In the genomic region with DNA sequence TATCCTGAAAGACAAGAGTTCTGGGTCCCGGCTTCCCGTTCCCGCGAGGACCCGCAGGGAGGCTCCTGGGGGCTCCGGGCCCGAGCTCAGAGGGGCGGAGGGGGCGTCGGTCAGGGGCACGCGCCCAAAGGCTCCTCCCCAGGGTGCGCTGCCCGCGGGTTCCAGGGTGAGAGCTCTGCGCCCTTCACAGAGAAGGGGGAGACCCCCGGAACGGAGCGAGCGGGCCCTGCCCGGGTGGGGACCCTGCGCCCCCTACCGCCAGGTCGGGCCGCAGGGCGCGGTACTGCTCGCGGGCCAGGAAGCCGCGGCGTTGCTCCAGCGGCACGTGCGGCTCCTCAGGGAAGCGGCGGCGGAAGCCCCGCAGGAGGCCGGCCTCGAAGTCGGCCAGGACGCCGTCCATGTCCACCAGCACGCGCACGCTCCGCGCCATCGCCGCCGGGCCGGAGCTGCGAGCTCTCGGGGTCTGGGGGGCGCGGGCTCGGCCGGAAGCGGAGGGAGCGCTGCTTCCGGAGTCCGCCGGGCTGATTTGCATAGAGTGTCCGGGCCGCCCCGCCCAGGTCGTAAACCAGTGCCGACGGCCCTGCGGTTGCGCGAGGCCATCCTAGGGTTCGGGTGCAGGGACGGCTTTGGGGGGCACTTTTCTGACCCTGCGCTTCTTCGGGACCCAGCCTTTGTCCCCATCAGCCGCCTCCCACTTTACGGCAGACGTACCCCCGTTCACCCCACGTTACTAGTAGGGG, we compare ENCODE assay signal across 8 cellular contexts. TPM values are rescaled to one million over a fixed set of nuclear protein-coding genes. Genes with fewer than 3 reads are reported as not detected.
DNase-seq lines count a peak whose midpoint lies in the region; ATAC-seq and TF ChIP-seq lines count a peak whose summit lies in the region.

A gene (minus strand): TSS at position 465 of the 740 bp plus-strand sequence. CDS start 35 bp downstream, at position 430.

- H3K36me3 ChIP-seq in KMS-11 (ENCODE audit: insufficient read depth) (no peaks in the 10 kb centered on the region), gastroesophageal sphincter (peaks cover 0 to 20% of the 10 kb centered on the region in 2 donors), neuronal stem cell (replicated peaks in 1 of 2; ENCODE audit: control insufficient read depth in 2 of 2, insufficient read depth in 2 of 2, low read length in 2 of 2) (peaks cover 30 to 46% of the 10 kb centered on the region in 2 donors), tibial artery (peaks cover 0 to 19% (median 0%) of the 10 kb centered on the region in 3 donors)

- peak within 1 kb of the TSS; percentile 90 for H2AFZ ChIP-seq in KMS-11 (ENCODE audit: low read depth)
- peak within 1 kb of the TSS; percentile 95 for H2AFZ ChIP-seq in neuronal stem cell (ENCODE audit: low read length)

- H3K27me3 ChIP-seq in KMS-11 (ENCODE audit: insufficient read depth, low read depth) (no peaks in the 10 kb centered on the region), gastroesophageal sphincter (no peaks in the 10 kb centered on the region), neuronal stem cell (ENCODE audit: control insufficient read depth in 3 of 3, insufficient read depth in 3 of 3, low read depth in 1 of 3, low read length in 3 of 3) (no peaks in the 10 kb centered on the region), tibial artery (no peaks in the 10 kb centered on the region)

- H3K14ac ChIP-seq in neuronal stem cell (ENCODE audit: low read length): peak within 1 kb of the TSS; percentile 47

- H2BK5ac ChIP-seq in neuronal stem cell (ENCODE audit: low read length): peak within 1 kb of the TSS; percentile 24

- H4K20me1 ChIP-seq in KMS-11 (ENCODE audit: insufficient read depth): no peaks in the 10 kb centered on the region

- H3K9me3 ChIP-seq in gastroesophageal sphincter (no peaks in the 10 kb centered on the region), neuronal stem cell (replicated peaks in 1 of 2; ENCODE audit: control insufficient read depth in 2 of 2, insufficient read depth in 1 of 2, low read depth in 1 of 2, low read length in 2 of 2) (no peaks in the 10 kb centered on the region), tibial artery (no peaks in the 10 kb centered on the region)

- intact Hi-C loops in tibial artery (cut with DNase I; ENCODE audit: low total_unique reads): no loop called here

- DNase-seq in ELR (ENCODE audit: low read depth) (peak; percentile 90), SHP77 treated with DMSO at 0.1 percent for 48 hours (lab: John Stamatoyannopoulos, UW) (peak; percentile 64), neuronal stem cell (ENCODE audit: low spot score) (peak; percentile 82), tibial artery (peak; percentile 79 to 88)
- DNase-seq in activated naive CD4-positive, alpha-beta T cell treated with Interleukin-2 at 50 U/mL for 16 hours: peak; percentile 71

- H4K8ac ChIP-seq in neuronal stem cell (ENCODE audit: low read depth, low read length): peak within 1 kb of the TSS; percentile 43

- peak within 1 kb of the TSS; percentile 43 for H2BK120ac ChIP-seq in neuronal stem cell (ENCODE audit: low read depth, low read length)

- peak within 1 kb of the TSS; percentile 98 for H3K18ac ChIP-seq in neuronal stem cell (ENCODE audit: low read length)

- no peak within 1 kb of the TSS for H4K91ac ChIP-seq in neuronal stem cell (ENCODE audit: low read depth, low read length, poor library complexity)

- H3K79me1 ChIP-seq in neuronal stem cell (ENCODE audit: low read depth, low read length): peaks cover 7% of the 10 kb centered on the region

- 0% methylated on average over 5 of the region's 82 CpGs; no CpG with 5 or more reads in 1 of the 2 donors for WGBS in gastroesophageal sphincter (ENCODE audit: low coverage in 1 of 2), 2 donors
- no CpG with 5 or more reads among the region's 82 CpGs for WGBS in neuronal stem cell (ENCODE audit: extremely low coverage in 2 of 2, insufficient read length in 2 of 2, insufficient replicate concordance in 1 of 2), 2 donors

- H3K4ac ChIP-seq in neuronal stem cell (ENCODE audit: low read length): peak within 1 kb of the TSS; percentile 19

- H3K4me2 ChIP-seq in KMS-11 (peak within 1 kb of the TSS; percentile 65), neuronal stem cell (ENCODE audit: insufficient read depth, low read length, poor library complexity, severe bottlenecking) (peak within 1 kb of the TSS; percentile 88)

- no peak for TF ChIP-seq EP300 in gastroesophageal sphincter (IDR thresholded peaks at IDR 0.05)

- peak within 1 kb of the TSS; percentile 45 for H3K4me3 ChIP-seq in KMS-11 (IDR thresholded peaks at IDR 0.05; ENCODE audit: insufficient read depth, low read depth, low read length)
- H3K4me3 ChIP-seq in gastroesophageal sphincter: peak within 1 kb of the TSS; percentile 59 to 88
- peak within 1 kb of the TSS; percentile 81 to 97 for H3K4me3 ChIP-seq in neuronal stem cell (ENCODE audit: low read length in 2 of 2)
- H3K4me3 ChIP-seq in tibial artery: peak within 1 kb of the TSS; percentile 61 to 63

- ATAC-seq in GM21723 (IDR thresholded peaks at IDR 0.05; ENCODE audit: unreplicated experiment): peak; percentile 81
- peak; percentile 93 for ATAC-seq in gastroesophageal sphincter

- peak; percentile 74 for TF ChIP-seq CTCF in KMS-11 (conservative IDR thresholded peaks at IDR 0.05; ENCODE audit: low read depth, low read length)
- TF ChIP-seq CTCF in gastroesophageal sphincter (IDR thresholded peaks at IDR 0.05): peak in 3 of 4 experiments; percentile 70 to 88 (median 78)
- peak; percentile 56 for TF ChIP-seq CTCF in tibial artery (IDR thresholded peaks at IDR 0.05)

- TF ChIP-seq POLR2A in gastroesophageal sphincter (IDR thresholded peaks at IDR 0.05): peak; percentile 63 to 73

- peaks cover 8% of the 10 kb centered on the region; the same call in 1 of the 2 replicates for H3K79me2 ChIP-seq in KMS-11 (ENCODE audit: insufficient read depth, low read depth)

- peak within 1 kb of the TSS; percentile 96 for H3K23ac ChIP-seq in neuronal stem cell (ENCODE audit: low read depth, low read length, poor library complexity)

- no peak within 1 kb of the TSS for H2BK12ac ChIP-seq in neuronal stem cell (ENCODE audit: low read length)

- peak within 1 kb of the TSS; percentile 85 for H3K9ac ChIP-seq in KMS-11
- peak within 1 kb of the TSS; percentile 85 for H3K9ac ChIP-seq in neuronal stem cell (ENCODE audit: low read depth, low read length, poor library complexity)

- peak within 1 kb of the TSS; percentile 87 for H2AK5ac ChIP-seq in neuronal stem cell (ENCODE audit: low read depth, low read length)

- peaks cover 24% of the 10 kb centered on the region for H3K4me1 ChIP-seq in KMS-11 (ENCODE audit: low read depth, poor library complexity, severe bottlenecking)
- H3K4me1 ChIP-seq in gastroesophageal sphincter: peaks cover 0 to 23% (median 5%) of the 10 kb centered on the region in 3 donors
- peaks cover 4 to 7% of the 10 kb centered on the region in 2 donors for H3K4me1 ChIP-seq in neuronal stem cell (ENCODE audit: control insufficient read depth in 2 of 2, insufficient read depth in 1 of 2, low read depth in 1 of 2, low read length in 2 of 2)
- peaks cover 0 to 15% (median 5%) of the 10 kb centered on the region in 4 donors for H3K4me1 ChIP-seq in tibial artery

- peak within 1 kb of the TSS; percentile 64 for H3K27ac ChIP-seq in KMS-11
- peak within 1 kb of the TSS; percentile 59 to 90 (median 88) for H3K27ac ChIP-seq in gastroesophageal sphincter
- peak within 1 kb of the TSS; percentile 96 for H3K27ac ChIP-seq in neuronal stem cell (replicated peaks; ENCODE audit: low read length)
- peak within 1 kb of the TSS; percentile 79 to 85 for H3K27ac ChIP-seq in tibial artery

- H2BK15ac ChIP-seq in neuronal stem cell (ENCODE audit: low read length): peak within 1 kb of the TSS; percentile 44

RNA-seq across cellular contexts. Expression of the gene that starts here (rescaled TPM):
- 100 to 1,000 TPM in 2 of 4 donors, 10 to 100 TPM in 2; 74.5 to 121 (median 99.6) TPM for total RNA-seq in gastroesophageal sphincter
- polyA plus RNA-seq in neuronal stem cell (2013, experiment 1 of 2): 59.9 TPM
- polyA plus RNA-seq in neuronal stem cell (2013, experiment 2 of 2): 58.9 TPM

Comparison
In these comparisons a context has a peak if more than half of its experiments do, and no peak if none do; other contexts are left out.
1. Peak in every context shown above with its lines: DNase-seq, ATAC-seq, H3K4me3 ChIP-seq and H3K27ac ChIP-seq.